Comparison of ENCODE assay signal across 8 cellular contexts in the genomic region with DNA sequence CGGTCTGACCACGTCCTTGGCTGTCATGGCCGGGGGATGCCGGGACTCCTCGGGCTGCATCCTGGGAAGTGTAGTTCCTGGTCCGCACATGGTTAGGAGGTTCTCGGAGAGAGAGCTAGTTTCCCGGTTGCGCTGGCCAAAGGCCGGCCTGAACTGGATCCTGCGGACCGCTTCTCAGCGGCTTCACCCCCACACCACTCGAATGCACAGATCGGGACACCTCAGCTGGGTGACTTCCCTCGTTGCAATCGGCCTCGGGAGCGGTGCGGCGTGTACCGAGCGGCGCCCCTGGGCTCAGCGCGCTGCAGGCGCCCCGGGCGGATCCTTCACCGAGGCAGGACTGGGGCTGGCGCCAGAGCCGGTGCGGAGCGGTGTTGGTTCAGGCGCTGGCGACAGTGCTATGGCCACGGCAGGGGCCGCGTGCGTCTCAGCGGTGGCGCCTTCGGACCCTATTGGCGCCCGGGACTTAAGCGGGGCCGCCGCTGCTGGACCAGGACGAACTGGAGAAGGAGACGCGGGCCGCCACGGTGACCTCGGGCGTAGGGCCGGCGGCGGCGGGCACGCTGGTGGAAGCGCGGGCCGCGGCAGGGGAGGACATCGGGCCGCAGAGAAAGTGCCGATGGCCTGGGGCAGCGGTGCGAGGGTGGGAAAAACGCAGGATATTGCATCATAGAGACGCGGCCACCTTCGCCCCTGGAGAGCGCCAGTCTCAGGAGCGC. TPM values are rescaled to one million over a fixed set of nuclear protein-coding genes. Genes with fewer than 3 reads are reported as not detected.
A peak's percentile ranks its signal among the peaks of the same experiment; 100 is the strongest.
DNase-seq lines count a peak whose midpoint lies in the region; ATAC-seq and TF ChIP-seq lines count a peak whose summit lies in the region.

No MANE protein-coding gene starts in this region.

- no peaks in the 10 kb centered on the region for H3K9me3 Mint-ChIP-seq in activated naive CD4-positive, alpha-beta T cell treated with anti-CD3 and anti-CD28 coated beads, Interleukin-2, amount 50 U/mL, for 72 hours

- H3K4me1 ChIP-seq in neutrophil (ENCODE audit: control insufficient read depth in 1 of 2, insufficient read depth in 1 of 2, low read depth in 1 of 2, low read length in 1 of 2), result peaks cover 36% of the 10 kb centered on the region in 2 experiments
- H3K4me1 ChIP-seq in thoracic aorta (ENCODE audit: control insufficient read depth in 1 of 2, low read depth in 2 of 2), result peaks cover 7 to 21% of the 10 kb centered on the region in 2 donors

- ATAC-seq in GM18909 (IDR thresholded peaks at IDR 0.05; ENCODE audit: poor library complexity, unreplicated experiment) (peak; percentile 53), thoracic aorta (ENCODE audit: insufficient number of reproducible peaks, low FRiP score, low read depth) (peak; percentile 59)
- ATAC-seq in activated naive CD4-positive, alpha-beta T cell treated with anti-CD3 and anti-CD28 coated beads, Interleukin-2, amount 50 U/mL, for 72 hours, result peak; percentile 76 to 84

- H3K9me3 ChIP-seq in neutrophil (no peaks in the 10 kb centered on the region), thoracic aorta (no peaks in the 10 kb centered on the region)

- TF ChIP-seq CTCF in AG09319 (IDR thresholded peaks at IDR 0.05; ENCODE audit: low read depth, low read length) (no peak), neutrophil (IDR thresholded peaks at IDR 0.05) (no peak), thoracic aorta (IDR thresholded peaks at IDR 0.05) (no peak)

- peaks cover 46% of the 10 kb centered on the region for H3K36me3 ChIP-seq in neutrophil
- peaks cover 24% of the 10 kb centered on the region for H3K36me3 ChIP-seq in thoracic aorta

- peaks cover 10% of the 10 kb centered on the region for H3K27me3 ChIP-seq in neutrophil
- H3K27me3 ChIP-seq in thoracic aorta (replicated peaks; ENCODE audit: insufficient read depth), result no peaks in the 10 kb centered on the region

- H3K27ac Mint-ChIP-seq in activated naive CD4-positive, alpha-beta T cell treated with anti-CD3 and anti-CD28 coated beads, Interleukin-2, amount 50 U/mL, for 72 hours, result peak overlapping the region; percentile 69 to 88

- H3K27ac ChIP-seq in neutrophil (peak overlapping the region; percentile 38), thoracic aorta (peak overlapping the region; percentile 60 to 76)

- H3K36me3 Mint-ChIP-seq in activated naive CD4-positive, alpha-beta T cell treated with anti-CD3 and anti-CD28 coated beads, Interleukin-2, amount 50 U/mL, for 72 hours, result no peaks in the 10 kb centered on the region

- H3K4me3 ChIP-seq in neutrophil (ENCODE audit: low read depth in 1 of 2, low read length in 1 of 2), result peak overlapping the region; percentile 48 to 58
- H3K4me3 ChIP-seq in thoracic aorta, result peak overlapping the region; percentile 90

- peak; percentile 47 for DNase-seq in AG09319 (ENCODE audit: extremely low read depth, low read depth)
- DNase-seq in HUDEP-2 (lab: John Stamatoyannopoulos, UW; ENCODE audit: unreplicated experiment in 76 of 76), result peak in 67 of 76 experiments; percentile 17 to 79 (median 63)
- DNase-seq in SHP77 (lab: John Stamatoyannopoulos, UW), result peak; percentile 89 to 90
- DNase-seq in activated naive CD4-positive, alpha-beta T cell treated with anti-CD3 and anti-CD28 coated beads, Interleukin-2, amount 50 U/mL, for 72 hours (ENCODE audit: low spot score in 2 of 2), result peak in 1 of 2 donors; percentile 67
- peak; percentile 79 for DNase-seq in globus pallidus (ENCODE audit: low spot score)
- peak; percentile 50 for DNase-seq in thoracic aorta (ENCODE audit: low spot score)

RNA-seq across cellular contexts. Expression of gene ZNF629, which starts 11.5 kb away (rescaled TPM):
- 1 to 10 TPM in 1 of 2 donors, under 1 TPM in 1; 0.16 to 3.6 TPM for total RNA-seq in activated naive CD4-positive, alpha-beta T cell treated with anti-CD3 and anti-CD28 coated beads, Interleukin-2, amount 50 U/mL, for 72 hours
- total RNA-seq in thoracic aorta, result 10 to 100 TPM; 10.7 to 18.8 TPM

RNA-seq across cellular contexts. Expression of gene RNF40, which starts 13.4 kb away (rescaled TPM):
- total RNA-seq in activated naive CD4-positive, alpha-beta T cell treated with anti-CD3 and anti-CD28 coated beads, Interleukin-2, amount 50 U/mL, for 72 hours, result 10 to 100 TPM; 68.9 to 74.4 TPM
- 100 to 1,000 TPM; 109 to 112 TPM for total RNA-seq in thoracic aorta

RNA-seq across cellular contexts. Expression of gene CFAP119, which starts 13.7 kb away (rescaled TPM):
- total RNA-seq in activated naive CD4-positive, alpha-beta T cell treated with anti-CD3 and anti-CD28 coated beads, Interleukin-2, amount 50 U/mL, for 72 hours, result 1 to 10 TPM; 2.6 to 3.6 TPM
- total RNA-seq in thoracic aorta, result 1 to 10 TPM in 1 of 2 donors, under 1 TPM in 1; 0.27 to 1.2 TPM

RNA-seq across cellular contexts. Expression of gene PHKG2, which starts 27.3 kb away (rescaled TPM):
- 10 to 100 TPM; 32.9 to 61.9 TPM for total RNA-seq in activated naive CD4-positive, alpha-beta T cell treated with anti-CD3 and anti-CD28 coated beads, Interleukin-2, amount 50 U/mL, for 72 hours
- total RNA-seq in thoracic aorta, result 10 to 100 TPM; 25.6 to 26.4 TPM
